ENCODE assay signal across 24 cellular contexts in the genomic region with DNA sequence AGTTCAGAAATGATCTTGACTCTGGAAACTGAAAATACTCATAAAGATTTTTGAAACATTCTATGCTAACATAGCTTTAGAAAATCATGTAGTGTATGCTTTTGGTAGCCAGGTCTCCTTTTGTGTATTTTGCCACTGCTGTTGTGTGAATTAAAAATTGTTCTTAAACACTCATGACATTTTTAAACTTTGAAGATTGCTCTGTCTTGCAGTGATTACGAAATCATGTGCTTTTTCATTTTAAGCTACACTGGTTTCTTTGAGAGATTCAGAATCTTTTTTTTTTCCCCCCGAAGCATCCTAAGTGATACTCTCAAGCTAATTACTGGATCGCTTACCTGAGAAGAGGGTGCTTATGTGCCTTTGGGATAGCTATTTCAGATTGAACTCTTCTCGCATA.
"Had no signal": no experiment of that assay in that cellular context is flagged by ENCODE, and none has a peak within 500 bp of the region (broad histone marks: within the 10 kb centered on the region; RNA-seq: fewer than 3 reads in every experiment).

No MANE protein-coding gene starts in this region.

- H3K9me3 ChIP-seq: lower lobe of right lung, neutrophil, sigmoid colon, tibial nerve had no signal

- ATAC-seq: esophagus mucosa, foreskin keratinocyte, left lobe of liver, lower lobe of right lung had no signal

- H3K4me3 ChIP-seq: lower lobe of right lung, sigmoid colon, tibial nerve had no signal

- DNase-seq: activated CD4-positive, alpha-beta T cell treated with anti-CD3 and anti-CD28 coated beads for 4 hours; activated CD4-positive, alpha-beta T cell treated with anti-CD3 and anti-CD28 coated beads, Interleukin-2, amount 50 U/mL, for 4 hours; activated CD4-positive, CD25-positive, alpha-beta regulatory T cell; activated gamma-delta T cell; activated naive CD4-positive, alpha-beta T cell treated with anti-CD3 and anti-CD28 coated beads, Interleukin-2, amount 50 U/mL, for 16 hours; activated T-cell treated with anti-CD3 and anti-CD28 coated beads for 4 hours; endodermal cell; foreskin keratinocyte; kidney glomerular epithelial cell; lower lobe of right lung; mesendoderm; nephron progenitor cell; sigmoid colon; small intestine; stimulated activated CD4-positive, alpha-beta T cell treated with anti-CD3 and anti-CD28 coated beads, Interleukin-1b, Interleukin-23, amount 100 ng/mL, for 48 hours; stimulated activated CD4-positive, alpha-beta T cell treated with anti-CD3 and anti-CD28 coated beads, Interleukin-4, amount 100 ng/mL, for 4 hours; stimulated activated CD8-positive, alpha-beta memory T cell treated with anti-CD3 and anti-CD28 coated beads, Interleukin-4, amount 100 ng/mL, for 48 hours; stimulated activated naive CD4-positive, alpha-beta T cell had no signal

- H3K27me3 ChIP-seq: foreskin keratinocyte, neutrophil, sigmoid colon, tibial nerve had no signal

- H3K4me3 Mint-ChIP-seq: central memory CD8-positive, alpha-beta T cell; dendritic cell treated with granulocyte-macrophage colony-stimulating factor and Interleukin-4, amounts not matched to agents 40 ng/mL and 50 ng/mL, for 4 days; endodermal cell; nephron progenitor cell had no signal

- H3K27me3 Mint-ChIP-seq: central memory CD8-positive, alpha-beta T cell; dendritic cell treated with granulocyte-macrophage colony-stimulating factor and Interleukin-4, amounts not matched to agents 40 ng/mL and 50 ng/mL, for 4 days had no signal

- H3K9me3 Mint-ChIP-seq: central memory CD8-positive, alpha-beta T cell; dendritic cell treated with granulocyte-macrophage colony-stimulating factor and Interleukin-4, amounts not matched to agents 40 ng/mL and 50 ng/mL, for 4 days; endodermal cell; nephron progenitor cell had no signal

- H3K4me1 ChIP-seq: foreskin keratinocyte had no signal

- H3K27ac ChIP-seq: foreskin keratinocyte, lower lobe of right lung, neutrophil, sigmoid colon, tibial nerve had no signal

- H3K27ac Mint-ChIP-seq: dendritic cell treated with granulocyte-macrophage colony-stimulating factor and Interleukin-4, amounts not matched to agents 40 ng/mL and 50 ng/mL, for 4 days; endodermal cell had no signal
